12 cellular contexts compared by ENCODE assay signal in the genomic region with DNA sequence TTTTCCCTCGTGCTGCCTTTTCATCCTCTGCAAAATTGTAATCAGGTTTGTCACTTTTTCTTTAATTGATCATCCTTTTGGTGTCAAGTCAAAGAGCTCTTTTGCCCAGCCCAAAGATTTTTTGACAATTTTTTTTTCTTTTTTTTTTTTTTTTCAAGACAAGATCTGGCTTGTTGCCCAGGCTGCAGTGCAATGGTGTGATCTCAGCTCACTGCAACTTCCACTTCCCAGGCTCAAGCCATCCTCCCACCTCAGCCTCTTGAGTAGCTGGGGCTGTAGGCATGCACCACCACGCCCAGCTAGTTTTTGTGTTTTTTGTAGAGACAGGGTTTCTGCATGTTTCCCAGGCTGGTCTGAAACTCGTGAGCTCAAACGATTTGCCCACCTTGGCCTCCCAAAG. TPM values are rescaled to one million over a fixed set of nuclear protein-coding genes. Genes with fewer than 3 reads are reported as not detected.
DNase-seq lines count a peak whose midpoint lies in the region; ATAC-seq and TF ChIP-seq lines count a peak whose summit lies in the region.
"Had no signal": no experiment of that assay in that cellular context is flagged by ENCODE, and none has a peak within 500 bp of the region (broad histone marks: within the 10 kb centered on the region; RNA-seq: fewer than 3 reads in every experiment).

No MANE protein-coding gene starts in this region.

- peak; percentile 24 for ATAC-seq in left lobe of liver
- no peak for ATAC-seq in stimulated activated naive CD8-positive, alpha-beta T cell treated with anti-CD3 and anti-CD28 coated beads, Interleukin-15, Interleukin-2, amounts not matched to agents 100 U/mL and 50 U/mL, for 24 hours
- no peak for ATAC-seq in sciatic nerve
- ATAC-seq: body of pancreas had no signal

- H3K9ac ChIP-seq in MM.1S (ENCODE audit: low read length): no peak overlapping the region
- H3K9ac ChIP-seq: parathyroid adenoma had no signal

- no peak for TF ChIP-seq CTCF in MM.1S (IDR thresholded peaks at IDR 0.05; ENCODE audit: low read length)

- H3K4me3 ChIP-seq in MM.1S (ENCODE audit: low read length): no peak overlapping the region
- H3K4me3 ChIP-seq: body of pancreas had no signal

- no peak overlapping the region for H3K4me2 ChIP-seq in MM.1S (ENCODE audit: low read depth, low read length)

- H4K20me1 ChIP-seq in MM.1S (ENCODE audit: insufficient read depth, low read length): 0 out of 2 replicates have a peak, but pooled peaks cover 2% of the 10 kb centered on the region

- peaks cover 3% of the 10 kb centered on the region; the same call in 1 of the 2 replicates for H3F3A ChIP-seq in MM.1S (ENCODE audit: insufficient read depth, low read length)

- 0 out of 2 replicates have a peak, but pooled peaks cover 5% of the 10 kb centered on the region for H3K4me1 ChIP-seq in MM.1S (ENCODE audit: low read length)
- H3K4me1 ChIP-seq: body of pancreas, parathyroid adenoma had no signal

- H3K27ac ChIP-seq in MM.1S (ENCODE audit: low read length): no peak overlapping the region
- H3K27ac ChIP-seq: body of pancreas, parathyroid adenoma had no signal

- TF ChIP-seq RAD21 in Ishikawa (IDR thresholded peaks at IDR 0.05; ENCODE audit: low read depth): no peak

- intact Hi-C loops in sciatic nerve (cut with DNase I): no loop called here

- no peaks in the 10 kb centered on the region for H3K79me2 ChIP-seq in MM.1S (ENCODE audit: low read length)
- H3K79me2 ChIP-seq: parathyroid adenoma had no signal

- H3K9me3 ChIP-seq in MM.1S (replicated peaks; ENCODE audit: insufficient read depth, low read length): no peaks in the 10 kb centered on the region
- H3K9me3 ChIP-seq: body of pancreas had no signal

- H3K36me3 ChIP-seq in MM.1S (replicated peaks; ENCODE audit: insufficient read depth, low read length): no peaks in the 10 kb centered on the region; the same call in 1 of the 2 replicates

- no peak overlapping the region for H2AFZ ChIP-seq in MM.1S (ENCODE audit: low read length)
- H2AFZ ChIP-seq: parathyroid adenoma had no signal

- peak; percentile 61 for DNase-seq in Daoy (ENCODE audit: low read depth)
- DNase-seq in amniotic epithelial cell (ENCODE audit: low read depth): peak; percentile 58
- DNase-seq in left lobe of liver (ENCODE audit: low spot score): no peak
- no peak for DNase-seq in stimulated activated naive CD8-positive, alpha-beta T cell treated with anti-CD3 and anti-CD28 coated beads, Interleukin-15, Interleukin-2, amounts not matched to agents 100 U/mL and 50 U/mL, for 24 hours
- no peak for DNase-seq in NCI-H1694 (lab: John Stamatoyannopoulos, UW)
- DNase-seq in sciatic nerve (ENCODE audit: low spot score): no peak
- no peak for DNase-seq in MM.1S
- DNase-seq: activated B cell treated with CpG ODN at 0.5 μM for 24 hours, NCI-H510A had no signal

- TF ChIP-seq EP300 in Ishikawa (IDR thresholded peaks at IDR 0.05; ENCODE audit: borderline replicate concordance): no peak

- H3K27me3 ChIP-seq in MM.1S (replicated peaks; ENCODE audit: insufficient read depth, low read length): no peaks in the 10 kb centered on the region
- H3K27me3 ChIP-seq: body of pancreas had no signal

- H3K9me2 ChIP-seq in MM.1S (replicated peaks; ENCODE audit: insufficient read depth, low read length): no peaks in the 10 kb centered on the region

TF ChIP-seq in Ishikawa, 13 proteins besides CTCF, POLR2A, EP300 and RAD21:
- no peak for TF ChIP-seq CREB1 (IDR thresholded peaks at IDR 0.05; ENCODE audit: low read depth)
- no peak for TF ChIP-seq EGR1 (IDR thresholded peaks at IDR 0.05)
- peak; percentile 70 for TF ChIP-seq NFIC (IDR thresholded peaks at IDR 0.05)
- TF ChIP-seq TEAD4 (IDR thresholded peaks at IDR 0.05): no peak
- no peak for TF ChIP-seq USF1 (IDR thresholded peaks at IDR 0.05)

RNA-seq across cellular contexts. Expression of gene CDK7, which starts 36.7 kb away (rescaled TPM):
- 89.8 and 91.9 TPM in 2 replicates for total RNA-seq in Daoy (2014; rRNA removed; shearing (Covaris generic))
- total RNA-seq in left lobe of liver (7.6 TPM), sciatic nerve (16.7 TPM)

Comparison
In these comparisons a context has a peak if more than half of its experiments do, and no peak if none do; other contexts are left out.
1. DNase-seq: peak in Daoy (single experiment) and amniotic epithelial cell (single experiment); none in left lobe of liver (single experiment), stimulated activated naive CD8-positive, alpha-beta T cell treated with anti-CD3 and anti-CD28 coated beads, Interleukin-15, Interleukin-2, amounts not matched to agents 100 U/mL and 50 U/mL, for 24 hours (single experiment), NCI-H1694 (single experiment), sciatic nerve (single experiment) and MM.1S (single experiment).